ENCODE assay signal across 36 cellular contexts in the genomic region with DNA sequence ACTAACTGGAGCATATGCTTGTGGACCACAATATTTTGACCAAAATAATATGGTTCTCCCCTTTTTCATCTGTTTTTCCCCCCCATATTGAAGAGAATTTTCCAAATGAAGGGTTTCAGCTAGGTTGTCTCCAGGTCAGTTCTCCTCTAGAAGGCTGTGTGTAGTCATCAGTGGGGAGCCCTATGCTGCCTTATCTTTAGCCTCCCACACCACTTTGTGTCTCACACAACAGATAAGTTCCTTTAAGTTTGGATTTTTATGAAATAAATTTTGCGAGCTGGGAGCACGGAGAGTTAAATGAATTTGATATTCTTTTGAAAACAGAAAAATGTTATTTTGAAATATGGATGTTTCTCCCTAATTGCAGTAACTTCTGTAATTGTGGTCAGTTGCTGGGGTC. TPM values are rescaled to one million over a fixed set of nuclear protein-coding genes. Genes with fewer than 3 reads are reported as not detected.
"Had no signal": no experiment of that assay in that cellular context is flagged by ENCODE, and none has a peak within 500 bp of the region (broad histone marks: within the 10 kb centered on the region; RNA-seq: fewer than 3 reads in every experiment).

No MANE protein-coding gene starts in this region.

- H3K27me3 Mint-ChIP-seq: activated CD4-positive, alpha-beta memory T cell treated with anti-CD3 and anti-CD28 coated beads, Interleukin-2, amount 10 ng/mL, durations not matched to agents 7 days and 5 days; activated CD4-positive, alpha-beta T cell treated with anti-CD3 and anti-CD28 coated beads for 36 hours; activated CD4-positive, alpha-beta T cell treated with anti-CD3 and anti-CD28 coated beads, Interleukin-2, amount 10 ng/mL, durations not matched to agents 7 days and 5 days; activated CD8-positive, alpha-beta memory T cell treated with anti-CD3 and anti-CD28 coated beads, Interleukin-2, amount 10 ng/mL, durations not matched to agents 7 days and 5 days; activated naive CD8-positive, alpha-beta T cell treated with anti-CD3 and anti-CD28 coated beads for 36 hours; activated T-cell treated with anti-CD3 and anti-CD28 coated beads, Interleukin-2, amount 50 U/mL, for 24 hours; T-cell; T-helper 17 cell had no signal

- H3K36me3 ChIP-seq: adrenal gland, brain microvascular endothelial cell, breast epithelium, WERI-Rb-1 had no signal

- ATAC-seq: activated CD4-positive, alpha-beta T cell treated with anti-CD3 and anti-CD28 coated beads for 36 hours; activated CD4-positive, CD25-positive, alpha-beta regulatory T cell treated with anti-CD3 and anti-CD28 coated beads, Interleukin-2, amount 50 U/mL, for 24 hours; activated CD8-positive, alpha-beta memory T cell treated with anti-CD3 and anti-CD28 coated beads, Interleukin-2, amount 10 ng/mL, durations not matched to agents 7 days and 5 days; activated CD8-positive, alpha-beta T cell treated with anti-CD3 and anti-CD28 coated beads, Interleukin-2, amount 10 ng/mL, durations not matched to agents 7 days and 5 days; activated naive CD4-positive, alpha-beta T cell treated with anti-CD3 and anti-CD28 coated beads, Interleukin-2, amount 50 U/mL, for 72 hours; body of pancreas; T-cell; T-helper 17 cell; WTC11 had no signal

- H3K4me3 Mint-ChIP-seq: activated CD4-positive, alpha-beta memory T cell treated with anti-CD3 and anti-CD28 coated beads, Interleukin-2, amount 10 ng/mL, durations not matched to agents 7 days and 5 days; activated CD4-positive, alpha-beta T cell treated with anti-CD3 and anti-CD28 coated beads for 36 hours; activated CD4-positive, alpha-beta T cell treated with anti-CD3 and anti-CD28 coated beads, Interleukin-2, amount 10 ng/mL, durations not matched to agents 7 days and 5 days; activated CD8-positive, alpha-beta memory T cell treated with anti-CD3 and anti-CD28 coated beads, Interleukin-2, amount 10 ng/mL, durations not matched to agents 7 days and 5 days; activated CD8-positive, alpha-beta T cell treated with anti-CD3 and anti-CD28 coated beads, Interleukin-2, amount 10 ng/mL, durations not matched to agents 7 days and 5 days; activated naive CD4-positive, alpha-beta T cell treated with anti-CD3 and anti-CD28 coated beads for 36 hours; activated naive CD8-positive, alpha-beta T cell treated with anti-CD3 and anti-CD28 coated beads for 36 hours; activated T-cell treated with anti-CD3 and anti-CD28 coated beads, Interleukin-2, amount 50 U/mL, for 24 hours; T-cell; T-helper 17 cell; WTC11 had no signal

- FAIRE-seq: astrocyte had no signal

- H3K27ac Mint-ChIP-seq: activated CD4-positive, alpha-beta memory T cell treated with anti-CD3 and anti-CD28 coated beads, Interleukin-2, amount 10 ng/mL, durations not matched to agents 7 days and 5 days; activated CD4-positive, alpha-beta T cell treated with anti-CD3 and anti-CD28 coated beads for 36 hours; activated CD4-positive, alpha-beta T cell treated with anti-CD3 and anti-CD28 coated beads, Interleukin-2, amount 10 ng/mL, durations not matched to agents 7 days and 5 days; activated CD8-positive, alpha-beta memory T cell treated with anti-CD3 and anti-CD28 coated beads, Interleukin-2, amount 10 ng/mL, durations not matched to agents 7 days and 5 days; activated CD8-positive, alpha-beta T cell treated with anti-CD3 and anti-CD28 coated beads, Interleukin-2, amount 10 ng/mL, durations not matched to agents 7 days and 5 days; activated naive CD4-positive, alpha-beta T cell treated with anti-CD3 and anti-CD28 coated beads for 36 hours; activated naive CD4-positive, alpha-beta T cell treated with anti-CD3 and anti-CD28 coated beads, Interleukin-2, amount 50 U/mL, for 72 hours; activated naive CD8-positive, alpha-beta T cell treated with anti-CD3 and anti-CD28 coated beads for 36 hours; activated T-cell treated with anti-CD3 and anti-CD28 coated beads, Interleukin-2, amount 50 U/mL, for 24 hours; T-cell; T-helper 17 cell; WTC11 had no signal

- H3K36me3 Mint-ChIP-seq: activated CD8-positive, alpha-beta memory T cell treated with anti-CD3 and anti-CD28 coated beads, Interleukin-2, amount 10 ng/mL, durations not matched to agents 7 days and 5 days had no signal

- H3K27ac ChIP-seq: adrenal gland, body of pancreas, brain microvascular endothelial cell, breast epithelium, WERI-Rb-1 had no signal

- H3K4me1 ChIP-seq: adrenal gland, body of pancreas, breast epithelium had no signal

- H3K27me3 ChIP-seq: adrenal gland, body of pancreas, brain microvascular endothelial cell, breast epithelium had no signal

- DNase-seq: activated CD4-positive, alpha-beta memory T cell treated with anti-CD3 and anti-CD28 coated beads, Interleukin-2, amount 10 ng/mL, durations not matched to agents 7 days and 5 days; activated CD4-positive, alpha-beta T cell treated with anti-CD3 and anti-CD28 coated beads for 1 hour; activated CD4-positive, alpha-beta T cell treated with anti-CD3 and anti-CD28 coated beads for 36 hours; activated CD4-positive, alpha-beta T cell treated with anti-CD3 and anti-CD28 coated beads for 48 hours; activated CD4-positive, alpha-beta T cell treated with anti-CD3 and anti-CD28 coated beads, Interleukin-2, amount 10 ng/mL, durations not matched to agents 7 days and 5 days; activated CD4-positive, alpha-beta T cell treated with anti-CD3 and anti-CD28 coated beads, Interleukin-2, amount 50 U/mL, for 48 hours; activated CD4-positive, CD25-positive, alpha-beta regulatory T cell; activated CD8-positive, alpha-beta memory T cell treated with anti-CD3 and anti-CD28 coated beads for 24 hours; activated CD8-positive, alpha-beta memory T cell treated with anti-CD3 and anti-CD28 coated beads, Interleukin-2, amount 10 ng/mL, durations not matched to agents 7 days and 5 days; activated CD8-positive, alpha-beta memory T cell treated with anti-CD3 and anti-CD28 coated beads, Interleukin-2, amount 50 U/mL, for 48 hours; activated CD8-positive, alpha-beta T cell treated with anti-CD3 and anti-CD28 coated beads, Interleukin-2, amount 10 ng/mL, durations not matched to agents 7 days and 5 days; activated effector memory CD4-positive, alpha-beta T cell treated with anti-CD3 and anti-CD28 coated beads, Interleukin-2, amount 50 U/mL, for 16 hours; activated gamma-delta T cell treated with Interleukin-2 at 50 U/mL for 16 hours; activated naive CD4-positive, alpha-beta T cell; activated naive CD4-positive, alpha-beta T cell treated with anti-CD3 and anti-CD28 coated beads for 36 hours; activated naive CD4-positive, alpha-beta T cell treated with anti-CD3 and anti-CD28 coated beads, Interleukin-2, amount 50 U/mL, for 16 hours; activated naive CD8-positive, alpha-beta T cell treated with anti-CD3 and anti-CD28 coated beads for 36 hours; activated T-cell treated with anti-CD3 and anti-CD28 coated beads, Interleukin-2, amount 50 U/mL, for 24 hours; activated T-cell treated with anti-CD3 and anti-CD28 coated beads, Interleukin-2, amount 50 U/mL, for 48 hours; adrenal gland; amniotic stem cell; aorta; body of pancreas; brain microvascular endothelial cell; central memory CD4-positive, alpha-beta T cell; T-cell; T-helper 17 cell; T1000; WERI-Rb-1 had no signal

- H3K4me1 Mint-ChIP-seq: activated CD4-positive, alpha-beta memory T cell treated with anti-CD3 and anti-CD28 coated beads, Interleukin-2, amount 10 ng/mL, durations not matched to agents 7 days and 5 days; activated CD4-positive, alpha-beta T cell treated with anti-CD3 and anti-CD28 coated beads for 36 hours; activated CD4-positive, alpha-beta T cell treated with anti-CD3 and anti-CD28 coated beads, Interleukin-2, amount 10 ng/mL, durations not matched to agents 7 days and 5 days; activated CD8-positive, alpha-beta memory T cell treated with anti-CD3 and anti-CD28 coated beads, Interleukin-2, amount 10 ng/mL, durations not matched to agents 7 days and 5 days; activated naive CD8-positive, alpha-beta T cell treated with anti-CD3 and anti-CD28 coated beads for 36 hours; T-cell had no signal

- H3K9me3 Mint-ChIP-seq: activated CD4-positive, alpha-beta memory T cell treated with anti-CD3 and anti-CD28 coated beads, Interleukin-2, amount 10 ng/mL, durations not matched to agents 7 days and 5 days; activated CD4-positive, alpha-beta T cell treated with anti-CD3 and anti-CD28 coated beads, Interleukin-2, amount 10 ng/mL, durations not matched to agents 7 days and 5 days; activated naive CD4-positive, alpha-beta T cell treated with anti-CD3 and anti-CD28 coated beads for 36 hours; activated naive CD4-positive, alpha-beta T cell treated with anti-CD3 and anti-CD28 coated beads, Interleukin-2, amount 50 U/mL, for 72 hours; activated T-cell treated with anti-CD3 and anti-CD28 coated beads, Interleukin-2, amount 50 U/mL, for 24 hours; T-cell had no signal

- H3K4me3 ChIP-seq: adrenal gland, body of pancreas, breast epithelium had no signal

- H3K9me3 ChIP-seq: adrenal gland, body of pancreas, breast epithelium had no signal

RNA-seq across cellular contexts. Expression of gene PAX6, which starts 28.9 kb away (rescaled TPM):
- total RNA-seq: activated CD4-positive, alpha-beta memory T cell treated with anti-CD3 and anti-CD28 coated beads, Interleukin-2, amount 10 ng/mL, durations not matched to agents 7 days and 5 days; activated CD4-positive, alpha-beta T cell treated with anti-CD3 and anti-CD28 coated beads, Interleukin-2, amount 10 ng/mL, durations not matched to agents 7 days and 5 days; activated CD8-positive, alpha-beta memory T cell treated with anti-CD3 and anti-CD28 coated beads, Interleukin-2, amount 10 ng/mL, durations not matched to agents 7 days and 5 days; activated CD8-positive, alpha-beta T cell treated with anti-CD3 and anti-CD28 coated beads, Interleukin-2, amount 10 ng/mL, durations not matched to agents 7 days and 5 days; activated naive CD8-positive, alpha-beta T cell treated with anti-CD3 and anti-CD28 coated beads for 36 hours; T-cell; T-helper 1 cell treated with Interleukin-12 subunit alpha and Interleukin-12 subunit beta and Interleukin-4 antibody, amounts not matched to agents 30 ng/mL and 1 ng/mL, for 36 hours; T-helper 17 cell; T-helper 2 cell treated with Interferon-gamma antibody and Interleukin-4, amounts not matched to agents 100 ng/mL and 5 ng/mL, for 36 hours had no signal
